10 cellular contexts compared by ENCODE assay signal in genomic region chr2:230124792-230125452, GRCh38. TPM values are rescaled to one million over a fixed set of nuclear protein-coding genes. Genes with fewer than 3 reads are reported as not detected.
DNase-seq lines count a peak whose midpoint lies in the region; FAIRE-seq lines count a peak whose summit lies in the region.
"Had no signal": no experiment of that assay in that cellular context is flagged by ENCODE, and none has a peak within 500 bp of the region (broad histone marks: within the 10 kb centered on the region; RNA-seq: fewer than 3 reads in every experiment).

No MANE protein-coding gene starts in this region.

- H3K9me3 ChIP-seq in MG63 (no peaks in the 10 kb centered on the region), small intestine (ENCODE audit: control insufficient read depth, low read depth) (no peaks in the 10 kb centered on the region)

- no peak for FAIRE-seq in small intestine (lab: Jason Lieb, UNC)

- H3K36me3 ChIP-seq in MG63 = no peaks in the 10 kb centered on the region
- no peaks in the 10 kb centered on the region for H3K36me3 ChIP-seq in small intestine (ENCODE audit: control insufficient read depth in 2 of 2, insufficient read depth in 2 of 2, low read length in 2 of 2)

- H3K4me3 ChIP-seq in MG63 (no peak overlapping the region), small intestine (ENCODE audit: low read depth in 1 of 2, low read length in 2 of 2) (no peak overlapping the region)

- H3K27ac ChIP-seq in small intestine (ENCODE audit: low read depth in 1 of 2, low read length in 1 of 2) = no peak overlapping the region

- WGBS in small intestine, 3 donors = 48 to 62% (median 52%) methylated on average over 10 of the region's 10 CpGs

- intact Hi-C loops in head of caudate nucleus (cut with DNase I) = no loop called here

- peak; percentile 6 for DNase-seq in stimulated activated CD4-positive, alpha-beta T cell treated with anti-CD3 and anti-CD28 coated beads, Interleukin-15, amount 100 ng/mL, for 24 hours
- no peak for DNase-seq in stimulated activated CD4-positive, alpha-beta T cell treated with anti-CD3 and anti-CD28 coated beads, Interleukin-12 subunit alpha, Interleukin-12 subunit beta, amount 100 ng/mL, for 4 hours
- DNase-seq in MG63 = peak; percentile 25
- DNase-seq in head of caudate nucleus = peak in 38 of 42 donors; percentile 4 to 65 (median 36)
- no peak for DNase-seq in NCI-H345 treated with DMSO at 0.1 percent for 48 hours (lab: John Stamatoyannopoulos, UW; ENCODE audit: unreplicated experiment)
- no peak for DNase-seq in NCI-H2227 (lab: John Stamatoyannopoulos, UW; ENCODE audit: unreplicated experiment)
- no peak for DNase-seq in small intestine
- DNase-seq in NCI-H82 treated with DMSO at 0.1 percent for 48 hours (lab: John Stamatoyannopoulos, UW; ENCODE audit: unreplicated experiment) = no peak
- DNase-seq: activated gamma-delta T cell treated with Interleukin-2 at 50 U/mL for 16 hours, NCI-H446 treated with DMSO at 0.1 percent for 48 hours had no signal

- H3K4me1 ChIP-seq in small intestine (ENCODE audit: control insufficient read depth in 2 of 2, insufficient read depth in 1 of 2, low read depth in 1 of 2, low read length in 1 of 2) = no peaks in the 10 kb centered on the region

- H3K27me3 ChIP-seq in MG63 = no peaks in the 10 kb centered on the region
- H3K27me3 ChIP-seq in small intestine (ENCODE audit: control insufficient read depth in 2 of 2, insufficient read depth in 2 of 2, low read length in 2 of 2) = no peaks in the 10 kb centered on the region

RNA-seq across cellular contexts. Expression of gene SLC16A14, which starts 56.2 kb away (rescaled TPM):
- 1.6 and 2.1 TPM in 2 replicates for total RNA-seq in MG63 (2014; rRNA removed; shearing (Covaris generic); ENCODE audit: low replicate concordance)
- 1 to 10 TPM in 1 of 3 donors, under 1 TPM in 1, not detected in 1; 0.27 to 2.0 TPM for polyA plus RNA-seq in small intestine

Comparison
In these comparisons a context has a peak if more than half of its experiments do, and no peak if none do; other contexts are left out.
1. DNase-seq: peak in stimulated activated CD4-positive, alpha-beta T cell treated with anti-CD3 and anti-CD28 coated beads, Interleukin-15, amount 100 ng/mL, for 24 hours (single experiment), MG63 (single experiment) and head of caudate nucleus (38 of 42); none in stimulated activated CD4-positive, alpha-beta T cell treated with anti-CD3 and anti-CD28 coated beads, Interleukin-12 subunit alpha, Interleukin-12 subunit beta, amount 100 ng/mL, for 4 hours (single experiment), NCI-H345 treated with DMSO at 0.1 percent for 48 hours (single experiment), NCI-H2227 (single experiment), small intestine (single experiment) and NCI-H82 treated with DMSO at 0.1 percent for 48 hours (single experiment).